ENCODE assay signal across 21 cellular contexts in the genomic region with DNA sequence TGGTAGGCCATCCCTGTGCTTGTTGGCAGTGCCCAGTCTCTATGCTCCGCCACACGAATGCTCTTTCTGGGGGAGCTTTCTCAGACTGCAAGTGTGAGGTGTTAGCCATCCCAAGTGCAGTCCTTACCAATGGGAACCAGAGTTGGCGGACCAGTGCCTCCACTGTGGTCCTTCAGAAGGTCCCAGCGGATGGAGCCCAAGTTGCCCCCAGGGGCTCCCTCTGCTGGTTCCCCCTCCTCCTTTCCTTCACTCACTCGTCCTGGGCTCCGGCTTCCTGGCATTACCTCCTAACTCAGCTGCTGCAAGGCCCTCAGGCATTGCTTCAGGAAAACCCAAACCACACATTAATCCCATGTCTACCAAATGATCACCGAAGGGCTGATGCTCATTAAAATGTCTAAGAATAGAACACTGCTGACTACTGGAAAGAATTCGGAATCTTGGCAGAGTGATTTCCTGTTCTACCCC.
DNase-seq lines count a peak whose midpoint lies in the region; ATAC-seq, FAIRE-seq and TF ChIP-seq lines count a peak whose summit lies in the region.
"Had no signal": no experiment of that assay in that cellular context is flagged by ENCODE, and none has a peak within 500 bp of the region (broad histone marks: within the 10 kb centered on the region; RNA-seq: fewer than 3 reads in every experiment).

No MANE protein-coding gene starts in this region.

- H3K9ac ChIP-seq in astrocyte (ENCODE audit: low read length) = no peak overlapping the region
- H3K9ac ChIP-seq in keratinocyte (ENCODE audit: control insufficient read depth, extremely low read depth, insufficient read depth, low read length) = no peak overlapping the region
- no peak overlapping the region for H3K9ac ChIP-seq in kidney (ENCODE audit: low read length in 2 of 2)

- H3K27me3 ChIP-seq in A673 (replicated peaks; ENCODE audit: insufficient read depth, low read depth, low read length, poor library complexity) (no peaks in the 10 kb centered on the region), astrocyte (ENCODE audit: insufficient read depth, low read length) (no peaks in the 10 kb centered on the region), keratinocyte (ENCODE audit: control insufficient read depth, extremely low read depth, insufficient read depth, low read length) (no peaks in the 10 kb centered on the region)
- H3K27me3 ChIP-seq: Peyer's patch had no signal

- no peaks in the 10 kb centered on the region for H3K9me3 Mint-ChIP-seq in astrocyte (ENCODE audit: unreplicated experiment)
- H3K9me3 Mint-ChIP-seq in activated T-helper 2 cell treated with anti-CD3 and anti-CD28 coated beads, Interferon-gamma antibody, Interleukin-2, Interleukin-4, amounts not matched to agents 10 μg/mL and 5 μg/mL and 100 μg/mL, durations not matched to agents 14 hours and 24 hours and 36 hours = peaks cover 3% of the 10 kb centered on the region
- H3K9me3 Mint-ChIP-seq: activated T-cell treated with anti-CD3 and anti-CD28 coated beads, Interleukin-2, amount 50 U/mL, for 4 hours; immature natural killer cell; natural killer cell treated with Interleukin-12 subunit alpha and Interleukin-12 subunit beta and Interleukin-15 and Interleukin-18, amount 100 ng/mL, for 72 hours had no signal

- H3K27ac ChIP-seq in A673 (ENCODE audit: low read depth, low read length, poor library complexity, severe bottlenecking) (no peak overlapping the region), astrocyte (ENCODE audit: low read depth, low read length) (no peak overlapping the region), keratinocyte (ENCODE audit: control insufficient read depth, insufficient read depth, low read length) (no peak overlapping the region), kidney (ENCODE audit: low read depth in 2 of 2, low read length in 2 of 2) (no peak overlapping the region)
- H3K27ac ChIP-seq: Peyer's patch had no signal

- H4K20me1 ChIP-seq in astrocyte (ENCODE audit: insufficient read depth, low read length) (no peaks in the 10 kb centered on the region), keratinocyte (ENCODE audit: control insufficient read depth, extremely low read depth, insufficient read depth, low read length) (no peaks in the 10 kb centered on the region)

- no peaks in the 10 kb centered on the region for H3K36me3 Mint-ChIP-seq in astrocyte (ENCODE audit: low read depth, unreplicated experiment)
- no peaks in the 10 kb centered on the region for H3K36me3 Mint-ChIP-seq in activated T-helper 2 cell treated with anti-CD3 and anti-CD28 coated beads, Interferon-gamma antibody, Interleukin-2, Interleukin-4, amounts not matched to agents 10 μg/mL and 5 μg/mL and 100 μg/mL, durations not matched to agents 14 hours and 24 hours and 36 hours (ENCODE audit: low read depth)
- H3K36me3 Mint-ChIP-seq: natural killer cell treated with Interleukin-12 subunit alpha and Interleukin-12 subunit beta and Interleukin-15 and Interleukin-18, amount 100 ng/mL, for 72 hours had no signal

- H3K79me2 ChIP-seq in astrocyte (ENCODE audit: insufficient read depth, low read length) = no peaks in the 10 kb centered on the region
- no peaks in the 10 kb centered on the region for H3K79me2 ChIP-seq in keratinocyte (ENCODE audit: control insufficient read depth, insufficient read depth, low read length)

- FAIRE-seq in H54 (lab: Jason Lieb, UNC) = peak; percentile 62
- peak; percentile 88 for FAIRE-seq in astrocyte (lab: Jason Lieb, UNC)
- peak; percentile 13 for FAIRE-seq in keratinocyte (lab: Jason Lieb, UNC)
- FAIRE-seq in kidney (lab: Jason Lieb, UNC) = no peak

- DNase-seq in A673 (ENCODE audit: low spot score) = peak; percentile 28
- no peak for DNase-seq in H54 (ENCODE audit: insufficient read length, low spot score)
- DNase-seq in astrocyte (ENCODE audit: low read depth) = peak; percentile 90
- no peak for DNase-seq in keratinocyte (ENCODE audit: low read depth, low spot score)
- no peak for DNase-seq in kidney
- no peak for DNase-seq in activated T-helper 2 cell treated with anti-CD3 and anti-CD28 coated beads, Interferon-gamma antibody, Interleukin-2, Interleukin-4, amounts not matched to agents 10 μg/mL and 5 μg/mL and 100 μg/mL, durations not matched to agents 14 hours and 24 hours and 36 hours (ENCODE audit: low spot score)
- DNase-seq in activated effector memory CD4-positive, alpha-beta T cell treated with Interleukin-2 at 50 U/mL for 16 hours = no peak
- DNase-seq: activated T-cell treated with anti-CD3 and anti-CD28 coated beads, Interleukin-2, amount 50 U/mL, for 4 hours; CD4-positive, alpha-beta memory T cell; DMS79 treated with DMSO at 0.1 percent for 48 hours; dorsolateral prefrontal cortex; erythroblast; immature natural killer cell; NCI-H1105 treated with DMSO at 0.1 percent for 48 hours; NCI-H82; Peyer's patch; stimulated activated CD4-positive, alpha-beta T cell treated with anti-CD3 and anti-CD28 coated beads, Interleukin-15, amount 100 ng/mL, for 24 hours; stimulated activated naive CD4-positive, alpha-beta T cell treated with Interleukin-2 at 50 U/mL for 16 hours had no signal

- intact Hi-C loops in A673 (cut with micrococcal nuclease; ENCODE audit: unreplicated experiment) = no loop called here
- intact Hi-C loops in kidney (cut with DNase I) = no loop called here
- intact Hi-C loops in activated T-helper 2 cell treated with anti-CD3 and anti-CD28 coated beads, Interferon-gamma antibody, Interleukin-2, Interleukin-4, amounts not matched to agents 10 μg/mL and 5 μg/mL and 100 μg/mL, durations not matched to agents 14 hours and 24 hours and 36 hours (cut with micrococcal nuclease) = no loop called here

- no peak overlapping the region for H3K4me3 Mint-ChIP-seq in astrocyte (ENCODE audit: unreplicated experiment)
- H3K4me3 Mint-ChIP-seq in activated T-helper 2 cell treated with anti-CD3 and anti-CD28 coated beads, Interferon-gamma antibody, Interleukin-2, Interleukin-4, amounts not matched to agents 10 μg/mL and 5 μg/mL and 100 μg/mL, durations not matched to agents 14 hours and 24 hours and 36 hours (ENCODE audit: low read depth) = no peak overlapping the region
- H3K4me3 Mint-ChIP-seq: activated naive CD8-positive, alpha-beta T cell; activated T-cell treated with anti-CD3 and anti-CD28 coated beads, Interleukin-2, amount 50 U/mL, for 4 hours; CD4-positive, alpha-beta memory T cell; immature natural killer cell; natural killer cell treated with Interleukin-12 subunit alpha and Interleukin-12 subunit beta and Interleukin-15 and Interleukin-18, amount 100 ng/mL, for 72 hours had no signal

- peaks cover 42% of the 10 kb centered on the region for H3K4me1 Mint-ChIP-seq in astrocyte (ENCODE audit: low read depth, unreplicated experiment)
- no peaks in the 10 kb centered on the region for H3K4me1 Mint-ChIP-seq in activated T-helper 2 cell treated with anti-CD3 and anti-CD28 coated beads, Interferon-gamma antibody, Interleukin-2, Interleukin-4, amounts not matched to agents 10 μg/mL and 5 μg/mL and 100 μg/mL, durations not matched to agents 14 hours and 24 hours and 36 hours (ENCODE audit: low read depth)
- H3K4me1 Mint-ChIP-seq: CD4-positive, alpha-beta memory T cell; immature natural killer cell had no signal

- CTCF ChIA-PET in A673 (lab: Charles Lee) = no interaction called here

- H3K36me3 ChIP-seq in A673 (ENCODE audit: insufficient read depth, low read length, poor library complexity, severe bottlenecking) = no peaks in the 10 kb centered on the region
- H3K36me3 ChIP-seq in astrocyte (ENCODE audit: insufficient read depth, low read length) = no peaks in the 10 kb centered on the region
- H3K36me3 ChIP-seq in keratinocyte (ENCODE audit: control insufficient read depth in 2 of 2, extremely low read depth in 1 of 2, insufficient read depth in 2 of 2, low read length in 2 of 2) = no peaks in the 10 kb centered on the region
- peaks cover 0 to 3% of the 10 kb centered on the region in 2 donors for H3K36me3 ChIP-seq in kidney (ENCODE audit: control insufficient read depth in 1 of 2, insufficient read depth in 2 of 2, low read length in 2 of 2)
- H3K36me3 ChIP-seq: Peyer's patch had no signal

- no TSS peak for BruUV-seq in A673 (replicated peaks; lab: Mats Ljungman, UMichigan)

- peak overlapping the region; percentile 37 for H3K27ac Mint-ChIP-seq in astrocyte (ENCODE audit: unreplicated experiment)
- H3K27ac Mint-ChIP-seq in activated T-helper 2 cell treated with anti-CD3 and anti-CD28 coated beads, Interferon-gamma antibody, Interleukin-2, Interleukin-4, amounts not matched to agents 10 μg/mL and 5 μg/mL and 100 μg/mL, durations not matched to agents 14 hours and 24 hours and 36 hours = no peak overlapping the region
- H3K27ac Mint-ChIP-seq: activated naive CD8-positive, alpha-beta T cell; CD4-positive, alpha-beta memory T cell; immature natural killer cell; natural killer cell treated with Interleukin-12 subunit alpha and Interleukin-12 subunit beta and Interleukin-15 and Interleukin-18, amount 100 ng/mL, for 72 hours had no signal

- H3K9me3 ChIP-seq in A673 (ENCODE audit: low read depth, low read length, poor library complexity, severe bottlenecking) (no peaks in the 10 kb centered on the region), astrocyte (ENCODE audit: insufficient read depth, low read depth, low read length) (no peaks in the 10 kb centered on the region), keratinocyte (ENCODE audit: control insufficient read depth, low read depth, low read length) (no peaks in the 10 kb centered on the region), kidney (ENCODE audit: control insufficient read depth in 1 of 2, low read length in 2 of 2) (no peaks in the 10 kb centered on the region)
- H3K9me3 ChIP-seq: Peyer's patch had no signal

- no peaks in the 10 kb centered on the region for H3K27me3 Mint-ChIP-seq in astrocyte (ENCODE audit: low read depth, unreplicated experiment)
- H3K27me3 Mint-ChIP-seq in activated T-helper 2 cell treated with anti-CD3 and anti-CD28 coated beads, Interferon-gamma antibody, Interleukin-2, Interleukin-4, amounts not matched to agents 10 μg/mL and 5 μg/mL and 100 μg/mL, durations not matched to agents 14 hours and 24 hours and 36 hours (ENCODE audit: low read depth) = peaks cover 30% of the 10 kb centered on the region
- H3K27me3 Mint-ChIP-seq: activated naive CD8-positive, alpha-beta T cell; CD4-positive, alpha-beta memory T cell had no signal

- POLR2A ChIA-PET in A673 (lab: Charles Lee; ENCODE audit: low non-redundant PET) = no interaction called here

- dilution Hi-C loops in keratinocyte (cut with MboI; ENCODE audit: extremely low pct_ligation_motif_present, low sequenced_read_pairs) = no loop called here

- TF ChIP-seq POLR2A in H54 (IDR thresholded peaks at IDR 0.05; ENCODE audit: low read depth, low read length) = no peak

- H3K9me1 ChIP-seq in keratinocyte (ENCODE audit: control insufficient read depth, extremely low read depth, insufficient read depth, low read length) = no peaks in the 10 kb centered on the region

- no peak overlapping the region for H3K4me3 ChIP-seq in A673 (ENCODE audit: low read depth, low read length, poor library complexity, severe bottlenecking)
- no peak overlapping the region for H3K4me3 ChIP-seq in astrocyte (ENCODE audit: insufficient read depth, low read depth, low read length)
- no peak overlapping the region for H3K4me3 ChIP-seq in keratinocyte (ENCODE audit: control insufficient read depth in 2 of 3, extremely low read depth in 1 of 3, insufficient read depth in 2 of 3, low read depth in 1 of 3, low read length in 3 of 3)
- no peak overlapping the region for H3K4me3 ChIP-seq in kidney (ENCODE audit: low read length in 2 of 2)
- H3K4me3 ChIP-seq: dorsolateral prefrontal cortex, Peyer's patch had no signal

- H2AFZ ChIP-seq in astrocyte (ENCODE audit: low read depth, low read length) = no peak overlapping the region
- no peak overlapping the region for H2AFZ ChIP-seq in keratinocyte (ENCODE audit: control insufficient read depth, low read length)

- TF ChIP-seq CTCF in A673 (conservative IDR thresholded peaks at IDR 0.05; ENCODE audit: low read depth, low read length) (0 out of 2 replicates have a peak, but pooled peaks have one; percentile 20), astrocyte (IDR thresholded peaks at IDR 0.05; ENCODE audit: insufficient read depth, low read depth, low read length) (no peak), keratinocyte (optimal IDR thresholded peaks at IDR 0.05 in 1 of 3, IDR thresholded peaks at IDR 0.05 in 1 of 3, conservative IDR thresholded peaks at IDR 0.05 in 1 of 3; ENCODE audit: extremely low read depth in 1 of 3, insufficient read depth in 2 of 3, low read length in 3 of 3) (peak in 1 of 3 experiments; percentile 6), kidney (IDR thresholded peaks at IDR 0.05; ENCODE audit: borderline replicate concordance, extremely low read depth, insufficient read depth) (no peak)

- no peak for ATAC-seq in HG03565 (IDR thresholded peaks at IDR 0.05; ENCODE audit: unreplicated experiment)
- ATAC-seq: activated T-cell treated with anti-CD3 and anti-CD28 coated beads, Interleukin-2, amount 50 U/mL, for 4 hours; natural killer cell treated with Interleukin-12 subunit alpha and Interleukin-12 subunit beta and Interleukin-15 and Interleukin-18, amount 100 ng/mL, for 72 hours had no signal

- peaks cover 31% of the 10 kb centered on the region for H3K4me1 ChIP-seq in A673 (ENCODE audit: insufficient read depth, low read length, poor library complexity, severe bottlenecking)
- H3K4me1 ChIP-seq in astrocyte (ENCODE audit: insufficient read depth, low read length) = peaks cover 27% of the 10 kb centered on the region
- H3K4me1 ChIP-seq in keratinocyte (ENCODE audit: control insufficient read depth, extremely low read depth, insufficient read depth, low read length) = peaks cover 16% of the 10 kb centered on the region
- peaks cover 0 to 12% of the 10 kb centered on the region in 2 donors for H3K4me1 ChIP-seq in kidney (ENCODE audit: control insufficient read depth in 1 of 2, insufficient read depth in 1 of 2, low read depth in 1 of 2, low read length in 2 of 2)
- H3K4me1 ChIP-seq: Peyer's patch had no signal

- no peak overlapping the region for H3K4me2 ChIP-seq in astrocyte (ENCODE audit: low read length)
- H3K4me2 ChIP-seq in keratinocyte (ENCODE audit: control insufficient read depth, extremely low read depth, insufficient read depth, low read depth, low read length) = no peak overlapping the region

Comparison
In these comparisons a context has a peak if more than half of its experiments do, and no peak if none do; other contexts are left out.
1. DNase-seq: peak in A673 (single experiment) and astrocyte (single experiment); none in H54 (single experiment), keratinocyte (single experiment), kidney (single experiment), activated T-helper 2 cell treated with anti-CD3 and anti-CD28 coated beads, Interferon-gamma antibody, Interleukin-2, Interleukin-4, amounts not matched to agents 10 μg/mL and 5 μg/mL and 100 μg/mL, durations not matched to agents 14 hours and 24 hours and 36 hours (single experiment) and activated effector memory CD4-positive, alpha-beta T cell treated with Interleukin-2 at 50 U/mL for 16 hours (single experiment).